In the genomic region with DNA sequence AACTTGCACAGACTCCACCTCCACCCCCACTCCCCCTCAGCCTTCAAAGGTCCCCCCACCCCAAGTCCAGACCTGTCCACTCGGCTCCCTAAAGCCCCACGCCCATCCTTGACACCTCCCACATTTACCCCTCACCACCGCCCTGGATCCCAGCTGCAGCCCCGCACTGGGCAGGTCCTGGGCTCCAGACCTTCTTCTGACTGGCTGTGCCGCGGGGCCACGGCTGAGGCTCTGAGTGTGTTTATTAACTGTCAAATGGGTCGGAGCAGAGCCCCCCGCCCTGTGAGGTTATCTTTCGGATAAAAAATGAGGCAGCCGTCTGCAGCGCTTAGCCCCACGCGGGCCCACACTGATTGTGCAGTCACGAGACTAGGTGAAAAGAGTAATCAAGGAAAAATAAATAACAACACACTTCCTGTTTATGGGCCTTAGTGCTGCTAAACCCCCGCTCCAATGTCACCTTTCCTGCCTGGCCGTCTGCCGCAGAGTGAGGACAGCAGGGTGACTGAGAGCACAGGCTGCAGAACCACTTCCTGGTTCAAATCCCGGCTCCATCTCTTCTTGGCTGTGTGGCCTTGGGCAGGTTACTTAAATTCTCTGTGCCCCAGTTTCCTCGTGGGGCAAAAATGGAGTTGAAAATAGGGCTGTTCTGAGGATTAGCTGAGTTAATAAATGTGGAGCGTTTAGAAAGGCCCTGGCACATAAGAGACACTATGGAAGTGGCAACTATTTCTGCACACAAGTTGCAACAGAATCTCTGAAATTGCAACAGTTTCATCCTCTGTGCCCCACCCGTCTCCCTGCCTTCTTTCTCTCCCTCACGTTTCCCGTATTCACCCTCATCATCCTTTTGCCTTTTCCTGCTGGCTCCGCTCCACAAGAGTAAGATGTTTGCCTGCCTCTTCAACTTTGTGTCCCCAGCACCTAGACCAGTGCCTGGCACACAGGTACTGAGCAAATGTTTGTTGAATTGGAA, we compare ENCODE assay signal across 8 cellular contexts. TPM values are rescaled to one million over a fixed set of nuclear protein-coding genes. Genes with fewer than 3 reads are reported as not detected.
DNase-seq lines count a peak whose midpoint lies in the region; ATAC-seq and TF ChIP-seq lines count a peak whose summit lies in the region.

No MANE protein-coding gene starts in this region.

- H3K27ac ChIP-seq in Panc1 (ENCODE audit: low read length) (peak overlapping the region; percentile 49), esophagus (ENCODE audit: low read depth in 2 of 2, low read length in 1 of 2) (peak overlapping the region in 1 of 2 donors; percentile 90)

- POLR2A ChIA-PET in Panc1 (lab: Charles Lee): interaction anchor here (0.5 to 0.8 kb wide), 3 partner anchors 17 to 587 kb away, joined by 4 to 6 read pairs (median 4); no protein-coding TSS in a partner anchor

- H3K36me3 Mint-ChIP-seq in osteocyte (ENCODE audit: unreplicated experiment): peaks cover 32% of the 10 kb centered on the region

- no TSS peak for BruUV-seq in Panc1 (replicated peaks; lab: Mats Ljungman, UMichigan)

- CTCF ChIA-PET in Panc1 (lab: Charles Lee): interaction anchor here (3.0 kb wide), 1 partner anchor 18 kb away, joined by 72 read pairs; a partner anchor contains a TSS

- H3K9me3 ChIP-seq in Panc1 (ENCODE audit: control insufficient read depth, insufficient read depth, low read depth, low read length) (no peaks in the 10 kb centered on the region), esophagus (ENCODE audit: control insufficient read depth in 2 of 2, insufficient read depth in 1 of 2, low read depth in 1 of 2, low read length in 1 of 2) (no peaks in the 10 kb centered on the region)

- H3K4me3 ChIP-seq in Panc1 (ENCODE audit: low read depth in 2 of 2, low read length in 2 of 2) (peak overlapping the region; percentile 59 to 82), esophagus (ENCODE audit: low read depth in 1 of 2, low read length in 2 of 2) (peak overlapping the region; percentile 56 to 72)

- peak; percentile 52 for DNase-seq in COR-L47 (lab: John Stamatoyannopoulos, UW)
- DNase-seq in Panc1 (ENCODE audit: low read depth, low spot score): no peak
- DNase-seq in osteocyte (ENCODE audit: extremely low spot score, unreplicated experiment): no peak
- no peak for DNase-seq in AG08396 (ENCODE audit: low spot score)

- no peaks in the 10 kb centered on the region for H3K9me3 Mint-ChIP-seq in osteocyte (ENCODE audit: unreplicated experiment)

- no peaks in the 10 kb centered on the region for H3K27me3 Mint-ChIP-seq in osteocyte (ENCODE audit: unreplicated experiment)

- H3K4me3 Mint-ChIP-seq in osteocyte (ENCODE audit: unreplicated experiment): peak overlapping the region; percentile 74

- ATAC-seq in Panc1 (no peak), GM21360 (IDR thresholded peaks at IDR 0.05; ENCODE audit: unreplicated experiment) (no peak), HG03095 (IDR thresholded peaks at IDR 0.05; ENCODE audit: unreplicated experiment) (no peak), GM21381 (IDR thresholded peaks at IDR 0.05; ENCODE audit: unreplicated experiment) (no peak)

- in situ Hi-C loops in Panc1 (cut with HindIII; ENCODE audit: low pct_unique_long_range_greater_than_20kb, low sequenced_read_pairs): no loop called here

- H3K4me1 ChIP-seq in Panc1 (ENCODE audit: control insufficient read depth, insufficient read depth, low read length): peaks cover 22% of the 10 kb centered on the region
- peaks cover 0 to 17% of the 10 kb centered on the region in 2 donors for H3K4me1 ChIP-seq in esophagus (ENCODE audit: control insufficient read depth in 2 of 2, insufficient read depth in 2 of 2, low read length in 1 of 2)

- 34 to 40% methylated on average over 25 of the region's 25 CpGs for WGBS in esophagus, 2 donors

- TF ChIP-seq CTCF in Panc1 (IDR thresholded peaks at IDR 0.05) (no peak), osteocyte (IDR thresholded peaks at IDR 0.05) (no peak)

- H3K36me3 ChIP-seq in Panc1 (ENCODE audit: control insufficient read depth, insufficient read depth, low read length) (peaks cover 13% of the 10 kb centered on the region), esophagus (ENCODE audit: control insufficient read depth in 2 of 2, insufficient read depth in 2 of 2, low read length in 1 of 2) (peaks cover 19 to 52% of the 10 kb centered on the region in 2 donors)

- peak overlapping the region; percentile 35 for H3K27ac Mint-ChIP-seq in osteocyte (ENCODE audit: unreplicated experiment)

- intact Hi-C loops in Panc1 (cut with micrococcal nuclease; ENCODE audit: unreplicated experiment): no loop called here

- peaks cover 27% of the 10 kb centered on the region for H3K4me1 Mint-ChIP-seq in osteocyte (ENCODE audit: unreplicated experiment)

- no peaks in the 10 kb centered on the region for H3K27me3 ChIP-seq in Panc1 (ENCODE audit: control insufficient read depth, insufficient read depth, low read length)
- no peaks in the 10 kb centered on the region for H3K27me3 ChIP-seq in esophagus (ENCODE audit: control insufficient read depth in 1 of 2, insufficient read depth in 2 of 2, low read length in 2 of 2)

RNA-seq across cellular contexts. Expression of a gene that starts 9.4 kb away (rescaled TPM):
- total RNA-seq in Panc1 (2021; ENCODE audit: unreplicated experiment): 31.2 TPM
- 24.0 TPM for polyA plus RNA-seq in Panc1 (2012; ENCODE audit: insufficient read length)
- polyA plus RNA-seq in esophagus: 10 to 100 TPM in 1 of 2 donors, 1 to 10 TPM in 1; 7.7 to 12.8 TPM
- total RNA-seq in osteocyte: 21.0 and 21.8 TPM in 2 replicates

RNA-seq across cellular contexts. Expression of a gene that starts 19.7 kb away (rescaled TPM):
- 71.8 TPM for total RNA-seq in Panc1 (2021; ENCODE audit: unreplicated experiment)
- 81.8 TPM for polyA plus RNA-seq in Panc1 (2012; ENCODE audit: insufficient read length)
- 1 to 10 TPM; 5.8 to 6.4 TPM for polyA plus RNA-seq in esophagus
- total RNA-seq in osteocyte: 11.3 and 11.9 TPM in 2 replicates

RNA-seq across cellular contexts. Expression of a gene that starts 45.5 kb away (rescaled TPM):
- total RNA-seq in Panc1 (2021; ENCODE audit: unreplicated experiment) (0.51 TPM), osteocyte (not detected in 2 replicates)
- polyA plus RNA-seq in Panc1 (2012; ENCODE audit: insufficient read length): 0.57 TPM
- under 1 TPM; 0.29 to 0.31 TPM for polyA plus RNA-seq in esophagus
